In the genomic region with DNA sequence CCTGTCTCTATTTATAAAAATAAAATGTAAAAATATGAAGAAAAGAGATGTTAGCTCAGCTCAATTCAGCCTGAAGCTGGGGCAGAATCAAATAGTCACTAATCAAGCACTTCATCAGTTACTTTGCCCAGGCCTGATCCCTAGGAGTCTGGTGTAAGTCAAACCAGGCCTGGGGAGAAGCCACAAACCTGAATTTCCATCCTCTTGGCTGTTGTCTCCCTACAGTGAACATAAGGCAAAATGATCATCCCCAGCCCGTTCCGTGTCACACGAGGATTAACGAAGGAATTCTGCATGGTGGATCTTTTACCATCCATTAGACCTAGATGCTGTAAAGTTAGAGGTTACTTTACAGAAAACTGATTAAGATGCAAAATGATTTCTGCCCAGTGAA, we compare ENCODE assay signal across 2 cellular contexts.
TF ChIP-seq lines count a peak whose summit lies in the region.

No MANE protein-coding gene starts in this region.

TF ChIP-seq in HepG2, 621 proteins besides CTCF, POLR2A, EP300 and RAD21:
- TF ChIP-seq, protein P1, sequence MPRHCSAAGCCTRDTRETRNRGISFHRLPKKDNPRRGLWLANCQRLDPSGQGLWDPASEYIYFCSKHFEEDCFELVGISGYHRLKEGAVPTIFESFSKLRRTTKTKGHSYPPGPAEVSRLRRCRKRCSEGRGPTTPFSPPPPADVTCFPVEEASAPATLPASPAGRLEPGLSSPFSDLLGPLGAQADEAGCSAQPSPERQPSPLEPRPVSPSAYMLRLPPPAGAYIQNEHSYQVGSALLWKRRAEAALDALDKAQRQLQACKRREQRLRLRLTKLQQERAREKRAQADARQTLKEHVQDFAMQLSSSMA (CRISPR knock-in tag; IDR thresholded peaks at IDR 0.05) = no peak
TF ChIP-seq in HepG2: peak in this region for 0.

TF ChIP-seq in HEK293, 187 proteins besides CTCF, POLR2A, EP300 and RAD21:
- TF ChIP-seq ZNF544 (tag by site-specific recombination; IDR thresholded peaks at IDR 0.05) (no peak), ZBTB17 (tag by site-specific recombination; IDR thresholded peaks at IDR 0.05) (peak; percentile 9; the same call in 1 of the 2 replicates), ZNF529 (tag by site-specific recombination; IDR thresholded peaks at IDR 0.05; ENCODE audit: insufficient replicate concordance) (no peak), ZBTB48 (tag by site-specific recombination; IDR thresholded peaks at IDR 0.05) (no peak), ZNF433 (tag by site-specific recombination; IDR thresholded peaks at IDR 0.05; ENCODE audit: low read depth) (no peak), KLF8 (tag by site-specific recombination; IDR thresholded peaks at IDR 0.05) (no peak)
- TF ChIP-seq, protein P2, sequence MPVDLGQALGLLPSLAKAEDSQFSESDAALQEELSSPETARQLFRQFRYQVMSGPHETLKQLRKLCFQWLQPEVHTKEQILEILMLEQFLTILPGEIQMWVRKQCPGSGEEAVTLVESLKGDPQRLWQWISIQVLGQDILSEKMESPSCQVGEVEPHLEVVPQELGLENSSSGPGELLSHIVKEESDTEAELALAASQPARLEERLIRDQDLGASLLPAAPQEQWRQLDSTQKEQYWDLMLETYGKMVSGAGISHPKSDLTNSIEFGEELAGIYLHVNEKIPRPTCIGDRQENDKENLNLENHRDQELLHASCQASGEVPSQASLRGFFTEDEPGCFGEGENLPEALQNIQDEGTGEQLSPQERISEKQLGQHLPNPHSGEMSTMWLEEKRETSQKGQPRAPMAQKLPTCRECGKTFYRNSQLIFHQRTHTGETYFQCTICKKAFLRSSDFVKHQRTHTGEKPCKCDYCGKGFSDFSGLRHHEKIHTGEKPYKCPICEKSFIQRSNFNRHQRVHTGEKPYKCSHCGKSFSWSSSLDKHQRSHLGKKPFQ (tag by site-specific recombination; IDR thresholded peaks at IDR 0.05) = no peak
